In the genomic region with DNA sequence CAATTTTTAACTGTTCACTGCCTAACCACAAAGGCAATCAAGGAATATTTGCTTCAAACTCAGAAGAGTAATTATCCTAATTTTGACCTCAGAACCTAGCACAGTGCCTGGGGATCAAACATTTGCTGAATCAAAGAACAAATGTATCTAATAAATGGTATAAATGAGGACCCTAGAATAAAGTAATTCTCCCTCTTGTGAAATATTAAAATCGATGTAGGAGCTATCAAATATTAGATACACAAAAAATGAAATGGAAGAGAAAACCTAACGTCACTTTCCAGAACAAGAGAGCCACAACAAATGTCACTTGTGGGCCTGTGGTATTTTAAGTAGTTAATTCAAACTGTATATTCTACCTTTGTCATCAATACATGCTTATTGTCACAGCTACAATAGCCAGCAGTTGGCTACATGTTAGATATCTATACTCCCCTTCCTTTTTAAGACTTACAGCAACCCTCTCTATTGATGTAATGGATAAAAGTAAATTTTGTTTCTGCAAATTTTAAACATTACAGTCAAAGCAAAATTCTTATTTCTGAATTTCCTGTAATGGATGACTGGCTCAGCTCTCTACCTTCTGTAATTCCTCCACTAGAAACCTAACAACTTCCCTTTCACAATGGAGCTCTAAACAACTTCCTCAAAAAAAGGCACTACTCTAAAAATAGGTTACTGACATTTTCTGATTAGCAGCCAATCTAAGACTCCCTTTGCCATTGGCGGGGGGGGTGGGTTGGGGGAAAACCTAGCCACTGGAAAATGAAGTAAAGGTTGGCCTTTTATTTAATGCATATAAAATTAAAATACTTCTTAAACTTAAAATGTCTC, we compare ENCODE assay signal across 9 cellular contexts. TPM values are rescaled to one million over a fixed set of nuclear protein-coding genes. Genes with fewer than 3 reads are reported as not detected.
DNase-seq lines count a peak whose midpoint lies in the region; ATAC-seq and TF ChIP-seq lines count a peak whose summit lies in the region.
"Had no signal": no experiment of that assay in that cellular context is flagged by ENCODE, and none has a peak within 500 bp of the region (broad histone marks: within the 10 kb centered on the region; RNA-seq: fewer than 3 reads in every experiment).

No MANE protein-coding gene starts in this region.

- no peak overlapping the region for H3K4me3 Mint-ChIP-seq in chondrocyte (ENCODE audit: unreplicated experiment)

- POLR2A ChIA-PET in GM10248 (lab: Yijun Ruan, JAX) = interaction anchor here (0.6 kb wide), 2 partner anchors 27 to 409 kb away, joined by 4 to 6 read pairs; no protein-coding TSS in a partner anchor

- CTCF ChIA-PET in GM10248 (lab: Yijun Ruan, JAX) = interaction anchor here (1.0 to 2.2 kb wide), 5 partner anchors 10 to 24 kb away, joined by 3 to 10 read pairs (median 5); no protein-coding TSS in a partner anchor

- peak overlapping the region; percentile 82 for H3K27ac ChIP-seq in neutrophil

- H3K4me1 ChIP-seq in neutrophil (ENCODE audit: control insufficient read depth in 1 of 2, insufficient read depth in 1 of 2, low read depth in 1 of 2, low read length in 1 of 2) = peaks cover 55 to 72% of the 10 kb centered on the region in 2 experiments

- peak overlapping the region; percentile 12 to 40 for H3K4me3 ChIP-seq in neutrophil (ENCODE audit: low read depth in 1 of 2, low read length in 1 of 2)

- no peaks in the 10 kb centered on the region for H3K27me3 Mint-ChIP-seq in chondrocyte (ENCODE audit: low read depth)

- DNase-seq in GM10248 (ENCODE audit: extremely low spot score) (peak; percentile 57), NAMALWA (ENCODE audit: low spot score) (peak; percentile 74), chondrocyte (ENCODE audit: low spot score) (no peak), NCI-H187 treated with DMSO at 0.1 percent for 48 hours (lab: John Stamatoyannopoulos, UW) (no peak)
- DNase-seq in activated CD4-positive, CD25-positive, alpha-beta regulatory T cell (lab: John Stamatoyannopoulos, UW) = no peak
- DNase-seq: activated CD8-positive, alpha-beta memory T cell treated with anti-CD3 and anti-CD28 coated beads, Interleukin-2, amount 50 U/mL, for 4 hours had no signal

- no peaks in the 10 kb centered on the region for H3K9me3 Mint-ChIP-seq in chondrocyte (ENCODE audit: low read depth)

- H3K27ac Mint-ChIP-seq in chondrocyte (ENCODE audit: unreplicated experiment) = peak overlapping the region; percentile 29

- H3K9me3 ChIP-seq in neutrophil = no peaks in the 10 kb centered on the region

- no peaks in the 10 kb centered on the region for H3K27me3 ChIP-seq in neutrophil

- TF ChIP-seq CTCF in GM10248 (IDR thresholded peaks at IDR 0.05; ENCODE audit: control extremely low read depth, extremely low read depth, low read depth, missing control alignments) (no peak), chondrocyte (IDR thresholded peaks at IDR 0.05) (no peak), neutrophil (IDR thresholded peaks at IDR 0.05) (no peak)

- ATAC-seq in HG03135 (IDR thresholded peaks at IDR 0.05; ENCODE audit: unreplicated experiment) = no peak
- no peak for ATAC-seq in HG03460 (IDR thresholded peaks at IDR 0.05; ENCODE audit: unreplicated experiment)

- H3K36me3 Mint-ChIP-seq in chondrocyte (ENCODE audit: low read depth) = peaks cover 10% of the 10 kb centered on the region

- H3K4me1 Mint-ChIP-seq in chondrocyte (ENCODE audit: low read depth) = peaks cover 53% of the 10 kb centered on the region

- H3K36me3 ChIP-seq in neutrophil = no peaks in the 10 kb centered on the region

RNA-seq across cellular contexts. Expression of a gene that starts 37.6 kb away (rescaled TPM):
- 105 to 110 TPM (median 108 TPM) in 3 replicates for total RNA-seq in chondrocyte

Comparison
In these comparisons a context has a peak if more than half of its experiments do, and no peak if none do; other contexts are left out.
1. DNase-seq: peak in GM10248 (single experiment) and NAMALWA (single experiment); none in chondrocyte (single experiment), activated CD4-positive, CD25-positive, alpha-beta regulatory T cell (0 of 4) and NCI-H187 treated with DMSO at 0.1 percent for 48 hours (single experiment).